Comparison of ENCODE assay signal across 8 cellular contexts in genomic region chr1:40257313-40257687, GRCh38. TPM values are rescaled to one million over a fixed set of nuclear protein-coding genes. Genes with fewer than 3 reads are reported as not detected.
A peak's percentile ranks its signal among the peaks of the same experiment; 100 is the strongest.
DNase-seq lines count a peak whose midpoint lies in the region; ATAC-seq and FAIRE-seq lines count a peak whose summit lies in the region.

No MANE protein-coding gene starts in this region.

- no CpG with 5 or more reads among the region's 16 CpGs for WGBS in iPS DF 6.9 (ENCODE audit: insufficient coverage, insufficient read length)
- 0% methylated on average over 16 of the region's 16 CpGs for WGBS in small intestine, 3 donors

- H3K27me3 ChIP-seq in iPS DF 6.9 (ENCODE audit: control insufficient read depth, insufficient read depth, low read length) = no peaks in the 10 kb centered on the region
- no peaks in the 10 kb centered on the region for H3K27me3 ChIP-seq in small intestine (ENCODE audit: control insufficient read depth in 2 of 2, insufficient read depth in 2 of 2, low read length in 2 of 2)

- peaks cover 11% of the 10 kb centered on the region for H3K36me3 Mint-ChIP-seq in activated naive CD8-positive, alpha-beta T cell

- no peaks in the 10 kb centered on the region for H3K9me3 Mint-ChIP-seq in activated naive CD8-positive, alpha-beta T cell (ENCODE audit: low read depth)

- no peaks in the 10 kb centered on the region for H3K4me1 ChIP-seq in iPS DF 6.9 (ENCODE audit: control insufficient read depth, insufficient read depth, low read length)
- H3K4me1 ChIP-seq in small intestine (ENCODE audit: control insufficient read depth in 2 of 2, insufficient read depth in 1 of 2, low read depth in 1 of 2, low read length in 1 of 2) = peaks cover 0 to 2% of the 10 kb centered on the region in 2 donors

- ATAC-seq in HG03521 (IDR thresholded peaks at IDR 0.05; ENCODE audit: unreplicated experiment) = peak; percentile 3
- no peak for ATAC-seq in HG03280 (IDR thresholded peaks at IDR 0.05; ENCODE audit: unreplicated experiment)

- H3K36me3 ChIP-seq in iPS DF 6.9 (ENCODE audit: control insufficient read depth, insufficient read depth, low read length) (peaks cover 9% of the 10 kb centered on the region; the same call in 1 of the 2 replicates), small intestine (ENCODE audit: control insufficient read depth in 2 of 2, insufficient read depth in 2 of 2, low read length in 2 of 2) (peaks cover 0 to 7% of the 10 kb centered on the region in 2 donors)

- H3K9me3 ChIP-seq in iPS DF 6.9 (ENCODE audit: control insufficient read depth, insufficient read depth, low read length) = no peaks in the 10 kb centered on the region
- no peaks in the 10 kb centered on the region for H3K9me3 ChIP-seq in small intestine (ENCODE audit: control insufficient read depth, low read depth)

- FAIRE-seq in small intestine (lab: Jason Lieb, UNC) = no peak

- H3K4me1 Mint-ChIP-seq in activated naive CD8-positive, alpha-beta T cell (ENCODE audit: low read depth) = peaks cover 48% of the 10 kb centered on the region

- DNase-seq in stimulated activated CD4-positive, alpha-beta T cell treated with anti-CD3 and anti-CD28 coated beads, Interleukin-1b, Interleukin-23, amount 100 ng/mL, for 48 hours = peak; percentile 60
- no peak for DNase-seq in stimulated activated CD4-positive, alpha-beta T cell treated with anti-CD3 and anti-CD28 coated beads, Interleukin-4, amount 100 ng/mL, for 1 hour
- DNase-seq in iPS DF 6.9 (ENCODE audit: low read depth, low spot score) = peak; percentile 1
- no peak for DNase-seq in small intestine
- no peak for DNase-seq in Ammon's horn (ENCODE audit: low spot score)

- no peaks in the 10 kb centered on the region for H3K27me3 Mint-ChIP-seq in activated naive CD8-positive, alpha-beta T cell

- H3K27ac ChIP-seq in iPS DF 6.9 (ENCODE audit: low read length) = no peak overlapping the region
- H3K27ac ChIP-seq in small intestine (ENCODE audit: low read depth in 1 of 2, low read length in 1 of 2) = peak overlapping the region; percentile 98 to 100

- H3K4me3 Mint-ChIP-seq in activated naive CD8-positive, alpha-beta T cell = peak overlapping the region; percentile 98

- H3K4me3 ChIP-seq in iPS DF 6.9 (ENCODE audit: low read length) = peak overlapping the region; percentile 73
- peak overlapping the region; percentile 78 to 88 for H3K4me3 ChIP-seq in small intestine (ENCODE audit: low read depth in 1 of 2, low read length in 2 of 2)

- H3K27ac Mint-ChIP-seq in activated naive CD8-positive, alpha-beta T cell = peak overlapping the region; percentile 100

RNA-seq across cellular contexts. Expression of gene ZMPSTE24, which starts 0.7 kb away (rescaled TPM):
- polyA plus RNA-seq in small intestine = 10 to 100 TPM in 2 of 3 donors, 1 to 10 TPM in 1; 9.8 to 33.0 (median 11.3) TPM

RNA-seq across cellular contexts. Expression of gene TMCO2, which starts 9.6 kb away (rescaled TPM):
- not detected for polyA plus RNA-seq in small intestine

RNA-seq across cellular contexts. Expression of gene COL9A2, which starts 59.8 kb away (rescaled TPM):
- 1 to 10 TPM in 2 of 3 donors, not detected in 1; 2.4 to 4.8 TPM for polyA plus RNA-seq in small intestine

Comparison
In these comparisons a context has a peak if more than half of its experiments do, and no peak if none do; other contexts are left out.
1. DNase-seq: peak in stimulated activated CD4-positive, alpha-beta T cell treated with anti-CD3 and anti-CD28 coated beads, Interleukin-1b, Interleukin-23, amount 100 ng/mL, for 48 hours (single experiment) and iPS DF 6.9 (single experiment); none in stimulated activated CD4-positive, alpha-beta T cell treated with anti-CD3 and anti-CD28 coated beads, Interleukin-4, amount 100 ng/mL, for 1 hour (single experiment), small intestine (single experiment) and Ammon's horn (single experiment).